11 cellular contexts compared by ENCODE assay signal in genomic region chr19:45448887-45449299, GRCh38. TPM values are rescaled to one million over a fixed set of nuclear protein-coding genes. Genes with fewer than 3 reads are reported as not detected.
A peak's percentile ranks its signal among the peaks of the same experiment; 100 is the strongest.
DNase-seq lines count a peak whose midpoint lies in the region; ATAC-seq and TF ChIP-seq lines count a peak whose summit lies in the region.
"Had no signal": no experiment of that assay in that cellular context is flagged by ENCODE, and none has a peak within 500 bp of the region (broad histone marks: within the 10 kb centered on the region; RNA-seq: fewer than 3 reads in every experiment).

No MANE protein-coding gene starts in this region.

- TF ChIP-seq POLR2A in breast epithelium (IDR thresholded peaks at IDR 0.05): no peak

- H3K36me3 Mint-ChIP-seq in CD14-positive monocyte: peaks cover 2 to 4% of the 10 kb centered on the region in 2 donors

- ATAC-seq in HG03139 (IDR thresholded peaks at IDR 0.05; ENCODE audit: unreplicated experiment): no peak
- ATAC-seq in Right ventricle myocardium superior (ENCODE audit: poor library complexity): no peak
- ATAC-seq in HG02678 (IDR thresholded peaks at IDR 0.05; ENCODE audit: unreplicated experiment): no peak

- H3K27me3 Mint-ChIP-seq in CD14-positive monocyte (ENCODE audit: low read depth in 3 of 3): peaks cover 14 to 28% (median 26%) of the 10 kb centered on the region in 3 donors

- peaks cover 51% of the 10 kb centered on the region for H3K4me1 Mint-ChIP-seq in CD14-positive monocyte

- H3K9me3 ChIP-seq in breast epithelium: no peaks in the 10 kb centered on the region
- no peaks in the 10 kb centered on the region for H3K9me3 ChIP-seq in muscle layer of duodenum (ENCODE audit: control insufficient read depth in 1 of 2, low read length in 2 of 2)

- H3K36me3 ChIP-seq in breast epithelium: no peaks in the 10 kb centered on the region
- peaks cover 0 to 7% of the 10 kb centered on the region in 2 donors for H3K36me3 ChIP-seq in muscle layer of duodenum (ENCODE audit: control insufficient read depth in 1 of 2, insufficient read depth in 2 of 2, low read length in 2 of 2)

- TF ChIP-seq CTCF in CD14-positive monocyte (IDR thresholded peaks at IDR 0.05): no peak
- TF ChIP-seq CTCF in breast epithelium (IDR thresholded peaks at IDR 0.05): no peak

- DNase-seq in CD14-positive monocyte (ENCODE audit: low spot score) (no peak), HT-29 (ENCODE audit: low spot score) (peak; percentile 96), breast epithelium (ENCODE audit: low spot score in 2 of 2) (no peak), Right ventricle myocardium superior (no peak)
- no peak for DNase-seq in stimulated activated CD4-positive, alpha-beta T cell treated with anti-CD3 and anti-CD28 coated beads, Interleukin-12 subunit alpha, Interleukin-12 subunit beta, amount 100 ng/mL, for 4 hours
- DNase-seq: activated CD4-positive, alpha-beta T cell treated with anti-CD3 and anti-CD28 coated beads, Interleukin-2, amount 50 U/mL, for 1 hour; MM.1S; stimulated activated naive CD4-positive, alpha-beta T cell treated with Interleukin-2 at 50 U/mL for 16 hours had no signal

- peak overlapping the region in 1 of 2 donors; percentile 46 for H3K4me3 Mint-ChIP-seq in CD14-positive monocyte

- intact Hi-C loops in CD14-positive monocyte (cut with micrococcal nuclease): no loop called here
- intact Hi-C loops in breast epithelium (cut with DNase I; ENCODE audit: low total_unique reads): no loop called here
- intact Hi-C loops in Right ventricle myocardium superior (cut with DNase I): no loop called here

- H3K27ac Mint-ChIP-seq in CD14-positive monocyte: peak overlapping the region in 4 of 7 donors; percentile 53 to 99 (median 80)

- H3K4me3 ChIP-seq in breast epithelium: no peak overlapping the region
- no peak overlapping the region for H3K4me3 ChIP-seq in muscle layer of duodenum (ENCODE audit: low read depth in 1 of 2, low read length in 2 of 2)

- H3K9me3 Mint-ChIP-seq in CD14-positive monocyte: peaks cover 0 to 6% (median 2%) of the 10 kb centered on the region in 7 donors

- peaks cover 3 to 14% of the 10 kb centered on the region in 2 donors for H3K4me1 ChIP-seq in breast epithelium
- peaks cover 0 to 30% of the 10 kb centered on the region in 2 donors for H3K4me1 ChIP-seq in muscle layer of duodenum (ENCODE audit: control insufficient read depth in 1 of 2, insufficient read depth in 2 of 2, low read length in 2 of 2)

- H3K27me3 ChIP-seq in breast epithelium (no peaks in the 10 kb centered on the region), muscle layer of duodenum (ENCODE audit: low read depth, low read length) (no peaks in the 10 kb centered on the region)

- H3K27ac ChIP-seq in breast epithelium (peak overlapping the region; percentile 9 to 100), muscle layer of duodenum (ENCODE audit: low read length) (peak overlapping the region; percentile 39)

RNA-seq across cellular contexts. Expression of gene FOSB, which starts 18.9 kb away (rescaled TPM):
- polyA plus RNA-seq in CD14-positive monocyte: 10 to 100 TPM; 27.3 to 28.2 TPM
- 218 and 253 TPM in 2 replicates for total RNA-seq in HT-29 (2014; rRNA removed; shearing (Covaris generic))
- total RNA-seq in breast epithelium (100 to 1,000 TPM in 1 of 3 donors, 10 to 100 TPM in 2; 29.8 to 109 (median 38.4) TPM), Right ventricle myocardium superior (0.51 TPM)

RNA-seq across cellular contexts. Expression of gene ERCC1, which starts 25.2 kb away (rescaled TPM):
- 10 to 100 TPM; 62.2 to 74.6 TPM for polyA plus RNA-seq in CD14-positive monocyte
- 154 and 159 TPM in 2 replicates for total RNA-seq in HT-29 (2014; rRNA removed; shearing (Covaris generic))
- total RNA-seq in breast epithelium: 10 to 100 TPM; 89.9 to 96.7 (median 91.2) TPM
- total RNA-seq in Right ventricle myocardium superior: 163 TPM

RNA-seq across cellular contexts. Expression of gene POLR1G, which starts 42.4 kb away (rescaled TPM):
- polyA plus RNA-seq in CD14-positive monocyte: 1 to 10 TPM; 1.1 to 1.5 TPM
- 51.7 and 68.2 TPM in 2 replicates for total RNA-seq in HT-29 (2014; rRNA removed; shearing (Covaris generic))
- total RNA-seq in breast epithelium (1 to 10 TPM; 2.6 to 6.9 (median 5.3) TPM), Right ventricle myocardium superior (7.7 TPM)

RNA-seq across cellular contexts. Expression of gene PPP1R13L, which starts 44.0 kb away (rescaled TPM):
- under 1 TPM; 0.18 to 0.45 TPM for polyA plus RNA-seq in CD14-positive monocyte
- 47.8 and 48.0 TPM in 2 replicates for total RNA-seq in HT-29 (2014; rRNA removed; shearing (Covaris generic))
- total RNA-seq in breast epithelium (10 to 100 TPM in 2 of 3 donors, 1 to 10 TPM in 1; 3.4 to 45.1 (median 34.7) TPM), Right ventricle myocardium superior (207 TPM)

RNA-seq across cellular contexts. Expression of gene RTN2, which starts 48.0 kb away (rescaled TPM):
- 1 to 10 TPM; 1.5 to 2.7 TPM for polyA plus RNA-seq in CD14-positive monocyte
- 11.4 and 15.4 TPM in 2 replicates for total RNA-seq in HT-29 (2014; rRNA removed; shearing (Covaris generic))
- total RNA-seq in breast epithelium (10 to 100 TPM in 1 of 3 donors, 1 to 10 TPM in 2; 5.9 to 15.1 (median 7.2) TPM), Right ventricle myocardium superior (29.9 TPM)

Comparison
In these comparisons a context has a peak if more than half of its experiments do, and no peak if none do; other contexts are left out.
1. RNA of gene FOSB, which starts 18.9 kb away (total RNA-seq): 218 to 253 TPM in HT-29 and 29.8 to 109 TPM in breast epithelium; 0.51 TPM in Right ventricle myocardium superior (single experiment); every median in the first group is over 10 times any median in the second.